Comparison of ENCODE assay signal across 8 cellular contexts in genomic region chr20:38863024-38863851, GRCh38. TPM values are rescaled to one million over a fixed set of nuclear protein-coding genes. Genes with fewer than 3 reads are reported as not detected.
DNase-seq lines count a peak whose midpoint lies in the region; ATAC-seq and TF ChIP-seq lines count a peak whose summit lies in the region.

No MANE protein-coding gene starts in this region.

- H2BK120ac ChIP-seq in IMR-90 (ENCODE audit: low read depth, low read length) = no peak overlapping the region
- no peak overlapping the region for H2BK120ac ChIP-seq in neuronal stem cell (ENCODE audit: low read depth, low read length)

- H3K27ac ChIP-seq in CD4-positive, CD25-positive, alpha-beta regulatory T cell (ENCODE audit: insufficient read depth, low read length, poor library complexity, severe bottlenecking) = peak overlapping the region; percentile 65
- H3K27ac ChIP-seq in IMR-90 (ENCODE audit: insufficient read depth, low read length) (no peak overlapping the region), neuronal stem cell (replicated peaks; ENCODE audit: low read length) (no peak overlapping the region)

- TF ChIP-seq CTCF in IMR-90 (conservative IDR thresholded peaks at IDR 0.05; ENCODE audit: low read depth, low read length) = no peak

- H3K9ac ChIP-seq in IMR-90 (ENCODE audit: low read depth, low read length) (no peak overlapping the region), neuronal stem cell (ENCODE audit: low read depth, low read length, poor library complexity) (no peak overlapping the region)

- no peak overlapping the region for H2BK5ac ChIP-seq in IMR-90 (ENCODE audit: low read depth, low read length, poor library complexity, severe bottlenecking)
- no peak overlapping the region for H2BK5ac ChIP-seq in neuronal stem cell (ENCODE audit: low read length)

- no peaks in the 10 kb centered on the region for H3K9me1 ChIP-seq in IMR-90 (ENCODE audit: insufficient read depth, low read length)

- no peak overlapping the region for H3K14ac ChIP-seq in IMR-90 (replicated peaks; ENCODE audit: low read depth, low read length)
- H3K14ac ChIP-seq in neuronal stem cell (ENCODE audit: low read length) = no peak overlapping the region

- dilution Hi-C loops in IMR-90 (cut with HindIII; ENCODE audit: low sequenced_read_pairs, unreplicated experiment) = no loop called here

- no peak for TF ChIP-seq RAD21 in IMR-90 (IDR thresholded peaks at IDR 0.05; ENCODE audit: low read length)

- no peak overlapping the region for H3K4ac ChIP-seq in IMR-90 (ENCODE audit: low read depth, low read length)
- no peak overlapping the region for H3K4ac ChIP-seq in neuronal stem cell (ENCODE audit: low read length)

- no peak overlapping the region for H2BK20ac ChIP-seq in IMR-90 (ENCODE audit: low read depth, low read length)

- H3K36me3 ChIP-seq in CD4-positive, CD25-positive, alpha-beta regulatory T cell (ENCODE audit: control insufficient read depth, insufficient read depth, low read length) = peaks cover 5% of the 10 kb centered on the region
- H3K36me3 ChIP-seq in IMR-90 (ENCODE audit: control insufficient read depth, insufficient read depth, low read length) (no peaks in the 10 kb centered on the region), neuronal stem cell (replicated peaks in 1 of 2; ENCODE audit: control insufficient read depth in 2 of 2, insufficient read depth in 2 of 2, low read length in 2 of 2) (no peaks in the 10 kb centered on the region)

- H3K23ac ChIP-seq in IMR-90 (ENCODE audit: low read depth, low read length) (no peak overlapping the region), neuronal stem cell (ENCODE audit: low read depth, low read length, poor library complexity) (no peak overlapping the region)

- peaks cover 39% of the 10 kb centered on the region for H3K4me1 ChIP-seq in CD4-positive, CD25-positive, alpha-beta regulatory T cell (ENCODE audit: control insufficient read depth, insufficient read depth, low read length, poor library complexity, severe bottlenecking)
- H3K4me1 ChIP-seq in IMR-90 (ENCODE audit: control insufficient read depth, insufficient read depth, low read length) = no peaks in the 10 kb centered on the region
- no peaks in the 10 kb centered on the region for H3K4me1 ChIP-seq in neuronal stem cell (ENCODE audit: control insufficient read depth in 2 of 2, insufficient read depth in 1 of 2, low read depth in 1 of 2, low read length in 2 of 2)

- H3K4me1 Mint-ChIP-seq in CD4-positive, CD25-positive, alpha-beta regulatory T cell = peaks cover 31 to 74% (median 48%) of the 10 kb centered on the region in 4 donors

- H3K4me3 ChIP-seq in CD4-positive, CD25-positive, alpha-beta regulatory T cell (ENCODE audit: low read depth, low read length) = peak overlapping the region; percentile 53
- H3K4me3 ChIP-seq in IMR-90 (ENCODE audit: insufficient read depth, low read depth, low read length) = no peak overlapping the region
- no peak overlapping the region for H3K4me3 ChIP-seq in neuronal stem cell (ENCODE audit: low read length in 2 of 2)

- H3K79me1 ChIP-seq in IMR-90 (ENCODE audit: low read depth in 1 of 2, low read length in 2 of 2) = no peaks in the 10 kb centered on the region
- no peaks in the 10 kb centered on the region for H3K79me1 ChIP-seq in neuronal stem cell (ENCODE audit: low read depth, low read length)

- no peak overlapping the region for H3K56ac ChIP-seq in IMR-90 (ENCODE audit: extremely low read depth, insufficient read depth, low read length)

- H3K27me3 ChIP-seq in CD4-positive, CD25-positive, alpha-beta regulatory T cell (ENCODE audit: control insufficient read depth, insufficient read depth, low read length) = no peaks in the 10 kb centered on the region
- H3K27me3 ChIP-seq in IMR-90 (ENCODE audit: control insufficient read depth, insufficient read depth, low read length) = peaks cover 1% of the 10 kb centered on the region; the same call in 1 of the 2 replicates
- no peaks in the 10 kb centered on the region for H3K27me3 ChIP-seq in neuronal stem cell (ENCODE audit: control insufficient read depth in 3 of 3, insufficient read depth in 3 of 3, low read depth in 1 of 3, low read length in 3 of 3)

- H4K20me1 ChIP-seq in IMR-90 (ENCODE audit: insufficient read depth, low read length) = no peaks in the 10 kb centered on the region

- H2BK12ac ChIP-seq in neuronal stem cell (ENCODE audit: low read length) = no peak overlapping the region

- TF ChIP-seq POLR2A in IMR-90 (IDR thresholded peaks at IDR 0.05; ENCODE audit: low read depth, low read length) = no peak

- no peaks in the 10 kb centered on the region for H3K27me3 Mint-ChIP-seq in CD4-positive, CD25-positive, alpha-beta regulatory T cell

- BruUV-seq in IMR-90 (replicated peaks; lab: Mats Ljungman, UMichigan) = no TSS peak

- in situ Hi-C loops in IMR-90 (cut with MboI; ENCODE audit: low sequenced_read_pairs) = no loop called here

- peak overlapping the region; percentile 46 to 62 (median 54) for H3K4me3 Mint-ChIP-seq in CD4-positive, CD25-positive, alpha-beta regulatory T cell

- peak; percentile 30 to 66 (median 49) for DNase-seq in CD4-positive, CD25-positive, alpha-beta regulatory T cell
- DNase-seq in IMR-90 (no peak), neuronal stem cell (ENCODE audit: low spot score) (no peak), DMS79 (lab: John Stamatoyannopoulos, UW) (no peak), Ammon's horn (ENCODE audit: low spot score) (no peak)
- DNase-seq in activated T-cell treated with anti-CD3 and anti-CD28 coated beads, Interleukin-2, amount 50 U/mL, for 48 hours = peak; percentile 62 to 73
- peak; percentile 69 for DNase-seq in stimulated activated naive CD8-positive, alpha-beta T cell treated with anti-CD3 and anti-CD28 coated beads, Interleukin-15, Interleukin-2, amounts not matched to agents 100 U/mL and 50 U/mL, for 24 hours

- POLR2A ChIA-PET in IMR-90 (lab: Charles Lee; ENCODE audit: unreplicated experiment) = no interaction called here

- CTCF ChIA-PET in IMR-90 (lab: Yijun Ruan, JAX) = no interaction called here

- WGBS in IMR-90 (ENCODE audit: extremely low coverage in 2 of 2, insufficient read length in 1 of 2), 2 experiments = 52% methylated on average over 4 of the region's 12 CpGs; no CpG with 5 or more reads in 1 of the 2 experiments
- no CpG with 5 or more reads among the region's 12 CpGs for WGBS in neuronal stem cell (ENCODE audit: extremely low coverage in 2 of 2, insufficient read length in 2 of 2, insufficient replicate concordance in 1 of 2), 2 donors

- intact Hi-C loops in IMR-90 (cut with micrococcal nuclease) = no loop called here

- H3K27ac Mint-ChIP-seq in CD4-positive, CD25-positive, alpha-beta regulatory T cell = peak overlapping the region; percentile 80 to 91 (median 81)

- H2BK15ac ChIP-seq in IMR-90 (ENCODE audit: low read depth, low read length) (no peak overlapping the region), neuronal stem cell (ENCODE audit: low read length) (no peak overlapping the region)

- H4K91ac ChIP-seq in IMR-90 (ENCODE audit: insufficient read depth, low read depth, low read length) = no peak overlapping the region
- no peak overlapping the region for H4K91ac ChIP-seq in neuronal stem cell (ENCODE audit: low read depth, low read length, poor library complexity)

- peaks cover 5% of the 10 kb centered on the region for H3K36me3 Mint-ChIP-seq in CD4-positive, CD25-positive, alpha-beta regulatory T cell

- no peak overlapping the region for H2AK9ac ChIP-seq in IMR-90 (replicated peaks; ENCODE audit: low read depth, low read length, poor library complexity)

- H2AFZ ChIP-seq in IMR-90 (replicated peaks; ENCODE audit: low read length, poor library complexity) = peak overlapping the region; percentile 8
- no peak overlapping the region for H2AFZ ChIP-seq in neuronal stem cell (ENCODE audit: low read length)

- no peak overlapping the region for H2AK5ac ChIP-seq in IMR-90 (ENCODE audit: low read depth, low read length)
- no peak overlapping the region for H2AK5ac ChIP-seq in neuronal stem cell (ENCODE audit: low read depth, low read length)

- H3K9me3 Mint-ChIP-seq in CD4-positive, CD25-positive, alpha-beta regulatory T cell = peaks cover 0 to 2% (median 0%) of the 10 kb centered on the region in 7 donors

- no peak overlapping the region for H4K5ac ChIP-seq in IMR-90 (ENCODE audit: low read depth, low read length)

- peak; percentile 74 to 84 for ATAC-seq in CD4-positive, CD25-positive, alpha-beta regulatory T cell (ENCODE audit: low read depth in 2 of 2)
- ATAC-seq in GM21381 (IDR thresholded peaks at IDR 0.05; ENCODE audit: unreplicated experiment) (peak; percentile 52), IMR-90 (ENCODE audit: low read depth) (no peak)
- peak; percentile 97 for ATAC-seq in stimulated activated naive CD8-positive, alpha-beta T cell treated with anti-CD3 and anti-CD28 coated beads, Interleukin-15, Interleukin-2, amounts not matched to agents 100 U/mL and 50 U/mL, for 24 hours

- H3K4me2 ChIP-seq in IMR-90 (ENCODE audit: low read depth, low read length) (no peak overlapping the region), neuronal stem cell (ENCODE audit: insufficient read depth, low read length, poor library complexity, severe bottlenecking) (no peak overlapping the region)

- H3K18ac ChIP-seq in IMR-90 (ENCODE audit: low read depth, low read length) (no peak overlapping the region), neuronal stem cell (ENCODE audit: low read length) (no peak overlapping the region)

- no peak overlapping the region for H4K8ac ChIP-seq in IMR-90 (ENCODE audit: low read depth in 2 of 2, low read length in 2 of 2)
- no peak overlapping the region for H4K8ac ChIP-seq in neuronal stem cell (ENCODE audit: low read depth, low read length)

- H3K9me3 ChIP-seq in CD4-positive, CD25-positive, alpha-beta regulatory T cell (ENCODE audit: control insufficient read depth in 2 of 2, low read length in 2 of 2) = no peaks in the 10 kb centered on the region
- H3K9me3 ChIP-seq in IMR-90 (ENCODE audit: control insufficient read depth, insufficient read depth, low read length) = no peaks in the 10 kb centered on the region
- peaks cover 0 to 2% of the 10 kb centered on the region in 2 donors for H3K9me3 ChIP-seq in neuronal stem cell (replicated peaks in 1 of 2; ENCODE audit: control insufficient read depth in 2 of 2, insufficient read depth in 1 of 2, low read depth in 1 of 2, low read length in 2 of 2)

TF ChIP-seq in IMR-90, 13 proteins besides CTCF, POLR2A, EP300 and RAD21 (continues in another document):
- TF ChIP-seq USF2 (IDR thresholded peaks at IDR 0.05; ENCODE audit: low read depth, low read length) = no peak

RNA-seq across cellular contexts. Expression of gene PPP1R16B, which starts 57.7 kb away (rescaled TPM):
- total RNA-seq in CD4-positive, CD25-positive, alpha-beta regulatory T cell = 84.1 TPM
- 10 to 100 TPM; 16.5 to 26.8 (median 25.0) TPM for polyA plus RNA-seq in CD4-positive, CD25-positive, alpha-beta regulatory T cell
- not detected in 2 replicates for total RNA-seq in IMR-90 (2012; rRNA removed)
- polyA plus RNA-seq in IMR-90 (2012; rRNA removed) = not detected in 2 replicates
- not detected in 2 replicates for polyA plus RNA-seq in IMR-90 (2012; cell fraction: cytosol; rRNA removed)
- not detected in 2 replicates for polyA plus RNA-seq in IMR-90 (2012; cell fraction: nucleus; rRNA removed; ENCODE audit: low replicate concordance)
- 1.3 TPM for polyA plus RNA-seq in neuronal stem cell (2013, experiment 1 of 2)
- polyA plus RNA-seq in neuronal stem cell (2013, experiment 2 of 2) = 1.3 TPM

Comparison
In these comparisons a context has a peak if more than half of its experiments do, and no peak if none do; other contexts are left out.
1. DNase-seq: peak in CD4-positive, CD25-positive, alpha-beta regulatory T cell (3 of 3), activated T-cell treated with anti-CD3 and anti-CD28 coated beads, Interleukin-2, amount 50 U/mL, for 48 hours (2 of 2) and stimulated activated naive CD8-positive, alpha-beta T cell treated with anti-CD3 and anti-CD28 coated beads, Interleukin-15, Interleukin-2, amounts not matched to agents 100 U/mL and 50 U/mL, for 24 hours (single experiment); none in IMR-90 (single experiment), neuronal stem cell (single experiment), DMS79 (single experiment) and Ammon's horn (single experiment).
2. RNA of gene PPP1R16B, which starts 57.7 kb away (total RNA-seq): 84.1 TPM in CD4-positive, CD25-positive, alpha-beta regulatory T cell (single experiment); not detected in IMR-90; every median in the first group is over 10 times any median in the second.